Comparison of ENCODE assay signal across 12 cellular contexts in the genomic region with DNA sequence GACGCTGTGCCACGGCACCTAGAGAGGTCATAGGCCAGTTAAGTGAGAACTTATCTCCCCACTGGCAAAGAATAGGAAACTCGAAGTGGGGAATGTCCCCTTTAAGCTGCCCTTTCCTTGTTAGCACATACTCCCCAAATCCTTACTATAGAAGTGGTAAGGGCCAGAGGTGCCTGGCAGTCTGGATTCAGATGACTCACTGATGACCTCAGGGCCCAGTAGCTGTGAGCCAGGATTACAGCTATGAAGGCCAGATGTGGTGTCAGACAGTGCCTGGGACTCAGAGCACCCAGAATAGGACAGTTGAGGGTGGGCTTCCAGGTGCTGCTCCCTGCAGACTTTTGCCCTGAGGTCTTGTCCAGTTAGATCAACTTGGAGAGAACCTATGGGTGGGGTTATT. TPM values are rescaled to one million over a fixed set of nuclear protein-coding genes. Genes with fewer than 3 reads are reported as not detected.
DNase-seq lines count a peak whose midpoint lies in the region; ATAC-seq and TF ChIP-seq lines count a peak whose summit lies in the region.
"Had no signal": no experiment of that assay in that cellular context is flagged by ENCODE, and none has a peak within 500 bp of the region (broad histone marks: within the 10 kb centered on the region; RNA-seq: fewer than 3 reads in every experiment).

No MANE protein-coding gene starts in this region.

- H3K4me3 ChIP-seq in IMR-90 (ENCODE audit: insufficient read depth, low read depth, low read length) (no peak overlapping the region), trophoblast cell (ENCODE audit: low read depth, low read length) (no peak overlapping the region)
- H3K4me3 ChIP-seq: esophagus squamous epithelium had no signal

- peaks cover 30% of the 10 kb centered on the region for H3K9me1 ChIP-seq in IMR-90 (ENCODE audit: insufficient read depth, low read length)

- no peak overlapping the region for H3K27ac ChIP-seq in IMR-90 (ENCODE audit: insufficient read depth, low read length)
- peak overlapping the region; percentile 85 for H3K27ac ChIP-seq in trophoblast cell (ENCODE audit: low read depth, low read length)
- H3K27ac ChIP-seq: esophagus squamous epithelium had no signal

- H4K8ac ChIP-seq in IMR-90 (ENCODE audit: low read depth in 2 of 2, low read length in 2 of 2) (no peak overlapping the region), trophoblast cell (ENCODE audit: low read depth, low read length) (peak overlapping the region; percentile 79)

- no peak overlapping the region for H3K4me2 ChIP-seq in IMR-90 (ENCODE audit: low read depth, low read length)
- no peak overlapping the region for H3K4me2 ChIP-seq in trophoblast cell (ENCODE audit: low read length)

- H2AK9ac ChIP-seq in IMR-90 (replicated peaks; ENCODE audit: low read depth, low read length, poor library complexity): no peak overlapping the region

- ATAC-seq in IMR-90 (ENCODE audit: low read depth): peak; percentile 97

- no peak overlapping the region for H4K91ac ChIP-seq in IMR-90 (ENCODE audit: insufficient read depth, low read depth, low read length)
- H4K91ac ChIP-seq in trophoblast cell (ENCODE audit: low read depth, low read length): peak overlapping the region; percentile 96

- no CpG with 5 or more reads among the region's 3 CpGs for WGBS in IMR-90 (ENCODE audit: extremely low coverage in 2 of 2, insufficient read length in 1 of 2), 2 experiments
- WGBS in trophoblast cell (ENCODE audit: extremely low coverage, insufficient coverage, insufficient read length): no CpG with 5 or more reads among the region's 3 CpGs

- no peak for TF ChIP-seq RAD21 in IMR-90 (IDR thresholded peaks at IDR 0.05; ENCODE audit: low read length)

- BruUV-seq in IMR-90 (replicated peaks; lab: Mats Ljungman, UMichigan): no TSS peak

- peak overlapping the region; percentile 24; the same call in 1 of the 2 replicates for H3K4ac ChIP-seq in IMR-90 (ENCODE audit: low read depth, low read length)
- H3K4ac ChIP-seq in trophoblast cell (ENCODE audit: low read depth, low read length): no peak overlapping the region

- in situ Hi-C loops in IMR-90 (cut with MboI; ENCODE audit: low sequenced_read_pairs): no loop called here

- H3K27me3 ChIP-seq in IMR-90 (ENCODE audit: control insufficient read depth, insufficient read depth, low read length): no peaks in the 10 kb centered on the region
- H3K27me3 ChIP-seq in trophoblast cell (ENCODE audit: insufficient read depth, low read length): no peaks in the 10 kb centered on the region
- H3K27me3 ChIP-seq: esophagus squamous epithelium had no signal

- H3K4me1 ChIP-seq in IMR-90 (ENCODE audit: control insufficient read depth, insufficient read depth, low read length): peaks cover 5% of the 10 kb centered on the region
- H3K4me1 ChIP-seq in trophoblast cell (ENCODE audit: control insufficient read depth in 1 of 2, insufficient read depth in 2 of 2, low read length in 2 of 2): peaks cover 42 to 55% of the 10 kb centered on the region in 2 experiments

- H3K23ac ChIP-seq in IMR-90 (ENCODE audit: low read depth, low read length): no peak overlapping the region
- no peak overlapping the region for H3K23ac ChIP-seq in trophoblast cell (ENCODE audit: low read length)

- no peak overlapping the region for H2AFZ ChIP-seq in IMR-90 (replicated peaks; ENCODE audit: low read length, poor library complexity)
- no peak overlapping the region for H2AFZ ChIP-seq in trophoblast cell (ENCODE audit: insufficient read depth, low read length, poor library complexity)

- no peak overlapping the region for H2BK120ac ChIP-seq in IMR-90 (ENCODE audit: low read depth, low read length)
- H2BK120ac ChIP-seq in trophoblast cell (ENCODE audit: insufficient read depth, low read length, poor library complexity): peak overlapping the region; percentile 74

- H3K36me3 ChIP-seq in IMR-90 (ENCODE audit: control insufficient read depth, insufficient read depth, low read length): peaks cover 33% of the 10 kb centered on the region
- H3K36me3 ChIP-seq in trophoblast cell (ENCODE audit: control insufficient read depth in 1 of 2, insufficient read depth in 2 of 2, low read length in 2 of 2): peaks cover 36 to 45% of the 10 kb centered on the region in 2 experiments

- TF ChIP-seq CTCF in IMR-90 (conservative IDR thresholded peaks at IDR 0.05; ENCODE audit: low read depth, low read length): no peak

- POLR2A ChIA-PET in IMR-90 (lab: Charles Lee; ENCODE audit: unreplicated experiment): no interaction called here

- no peak overlapping the region for H2AK5ac ChIP-seq in IMR-90 (ENCODE audit: low read depth, low read length)
- H2AK5ac ChIP-seq in trophoblast cell (ENCODE audit: low read length): peak overlapping the region; percentile 32

- H2BK5ac ChIP-seq in IMR-90 (ENCODE audit: low read depth, low read length, poor library complexity, severe bottlenecking): no peak overlapping the region
- peak overlapping the region; percentile 55 for H2BK5ac ChIP-seq in trophoblast cell (ENCODE audit: low read depth, low read length, poor library complexity)

- intact Hi-C loops in IMR-90 (cut with micrococcal nuclease): no loop called here

- peaks cover 8% of the 10 kb centered on the region for H3K79me2 ChIP-seq in trophoblast cell (ENCODE audit: control insufficient read depth, insufficient read depth, low read length, poor library complexity)

- dilution Hi-C loops in IMR-90 (cut with HindIII; ENCODE audit: low sequenced_read_pairs, unreplicated experiment): no loop called here

- CTCF ChIA-PET in IMR-90 (lab: Yijun Ruan, JAX): no interaction called here

- no peak overlapping the region for H3K18ac ChIP-seq in IMR-90 (ENCODE audit: low read depth, low read length)
- H3K18ac ChIP-seq in trophoblast cell (ENCODE audit: low read length): peak overlapping the region; percentile 81

- H3K9ac ChIP-seq in IMR-90 (ENCODE audit: low read depth, low read length) (no peak overlapping the region), trophoblast cell (ENCODE audit: low read length) (no peak overlapping the region)

- peak; percentile 49 for DNase-seq in COLO829 (ENCODE audit: low spot score)
- DNase-seq in IMR-90: peak; percentile 86
- DNase-seq in dermis microvascular lymphatic vessel endothelial cell (ENCODE audit: low read depth in 2 of 2): peak; percentile 44 to 64
- DNase-seq in trophoblast cell: peak; percentile 53 to 64
- DNase-seq in stimulated activated CD4-positive, alpha-beta T cell treated with anti-CD3 and anti-CD28 coated beads, Interleukin-4, amount 100 ng/mL, for 1 hour: no peak
- no peak for DNase-seq in SIG-M5 treated with dmso at 0.1 percent for 504 hours (lab: John Stamatoyannopoulos, UW; ENCODE audit: unreplicated experiment)
- no peak for DNase-seq in stimulated activated naive CD4-positive, alpha-beta T cell treated with Interleukin-2 at 50 U/mL for 16 hours (lab: John Stamatoyannopoulos, UW)
- no peak for DNase-seq in activated gamma-delta T cell treated with Interleukin-2 at 50 U/mL for 16 hours
- DNase-seq: esophagus squamous epithelium, midbrain, NCI-H2081, SHP77 treated with DMSO at 0.1 percent for 48 hours had no signal

- H3K14ac ChIP-seq in IMR-90 (replicated peaks; ENCODE audit: low read depth, low read length) (no peak overlapping the region), trophoblast cell (ENCODE audit: low read length) (peak overlapping the region; percentile 56)

- no peak overlapping the region for H4K5ac ChIP-seq in IMR-90 (ENCODE audit: low read depth, low read length)

- peak overlapping the region; percentile 46 for H2BK12ac ChIP-seq in trophoblast cell (ENCODE audit: low read length)

- H2BK20ac ChIP-seq in IMR-90 (ENCODE audit: low read depth, low read length): no peak overlapping the region

- no peak overlapping the region for H4K12ac ChIP-seq in trophoblast cell (ENCODE audit: low read depth, low read length)

- no peak overlapping the region for H2BK15ac ChIP-seq in IMR-90 (ENCODE audit: low read depth, low read length)

- H3K56ac ChIP-seq in IMR-90 (ENCODE audit: extremely low read depth, insufficient read depth, low read length): no peak overlapping the region

- peaks cover 41% of the 10 kb centered on the region for H4K20me1 ChIP-seq in IMR-90 (ENCODE audit: insufficient read depth, low read length)

- no peaks in the 10 kb centered on the region for H3K9me3 ChIP-seq in IMR-90 (ENCODE audit: control insufficient read depth, insufficient read depth, low read length)
- H3K9me3 ChIP-seq in trophoblast cell (ENCODE audit: insufficient read depth, low read depth, low read length): no peaks in the 10 kb centered on the region
- H3K9me3 ChIP-seq: esophagus squamous epithelium had no signal

- H3K79me1 ChIP-seq in IMR-90 (ENCODE audit: low read depth in 1 of 2, low read length in 2 of 2) (peaks cover 5 to 8% of the 10 kb centered on the region in 2 experiments), trophoblast cell (ENCODE audit: low read length) (peaks cover 43% of the 10 kb centered on the region)

- TF ChIP-seq POLR2A in IMR-90 (IDR thresholded peaks at IDR 0.05; ENCODE audit: low read depth, low read length): no peak

TF ChIP-seq in IMR-90, 13 proteins besides CTCF, POLR2A, EP300 and RAD21:
- TF ChIP-seq CHD1 (IDR thresholded peaks at IDR 0.05; ENCODE audit: low read depth, low read length) (no peak), RFX5 (IDR thresholded peaks at IDR 0.05; ENCODE audit: low read depth, low read length) (no peak), CEBPB (IDR thresholded peaks at IDR 0.05; ENCODE audit: low read depth, low read length) (peak; percentile 30; the same call in 1 of the 2 replicates), MAZ (IDR thresholded peaks at IDR 0.05; ENCODE audit: borderline replicate concordance, low read depth, low read length) (no peak), FOS (IDR thresholded peaks at IDR 0.05; ENCODE audit: low read depth, low read length) (peak; percentile 83)

RNA-seq across cellular contexts. Expression of gene PDIA5, which starts 37.7 kb away (rescaled TPM):
- total RNA-seq in IMR-90 (2012; rRNA removed) (19.4 and 21.4 TPM in 2 replicates), dermis microvascular lymphatic vessel endothelial cell (67.3 and 82.4 TPM in 2 replicates)
- polyA plus RNA-seq in IMR-90 (2012; rRNA removed): 37.7 and 42.0 TPM in 2 replicates
- polyA plus RNA-seq in IMR-90 (2012; cell fraction: cytosol; rRNA removed): 30.5 and 45.0 TPM in 2 replicates
- polyA plus RNA-seq in IMR-90 (2012; cell fraction: nucleus; rRNA removed; ENCODE audit: low replicate concordance): 22.6 and 46.8 TPM in 2 replicates
- polyA plus RNA-seq in trophoblast cell (2013): 77.0 and 78.2 TPM in 2 replicates

Comparison
In these comparisons a context has a peak if more than half of its experiments do, and no peak if none do; other contexts are left out.
1. DNase-seq: peak in COLO829 (single experiment), IMR-90 (single experiment), dermis microvascular lymphatic vessel endothelial cell (2 of 2) and trophoblast cell (2 of 2); none in stimulated activated CD4-positive, alpha-beta T cell treated with anti-CD3 and anti-CD28 coated beads, Interleukin-4, amount 100 ng/mL, for 1 hour (single experiment), SIG-M5 treated with dmso at 0.1 percent for 504 hours (single experiment), stimulated activated naive CD4-positive, alpha-beta T cell treated with Interleukin-2 at 50 U/mL for 16 hours (single experiment) and activated gamma-delta T cell treated with Interleukin-2 at 50 U/mL for 16 hours (single experiment).